In the genomic region with DNA sequence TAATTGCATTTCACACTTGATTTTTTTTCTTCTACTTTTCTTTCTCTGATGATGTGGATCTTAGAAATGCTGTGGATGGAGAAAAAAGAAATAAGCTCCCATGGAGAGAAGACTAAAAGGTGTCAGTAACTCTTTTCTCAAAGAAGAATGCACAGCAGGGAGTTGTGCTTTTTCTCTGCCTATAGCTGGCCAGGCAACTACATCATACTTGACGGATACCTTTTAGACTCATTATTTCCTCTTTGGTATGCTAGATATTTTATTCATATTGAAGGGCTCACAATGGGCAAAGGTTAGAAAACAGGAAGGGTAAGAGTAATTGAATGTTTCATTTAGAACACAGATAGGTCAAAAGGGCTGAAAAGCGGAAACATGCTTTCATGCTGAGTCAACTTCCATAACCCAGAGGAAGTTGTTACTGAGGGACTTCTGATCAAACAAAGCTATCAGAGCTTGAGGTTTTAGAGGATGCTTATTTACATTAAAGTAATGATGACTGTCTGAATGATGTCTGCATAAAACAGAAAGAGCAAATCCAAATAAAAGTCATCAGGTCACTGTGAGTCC, we compare ENCODE assay signal across 16 cellular contexts.
DNase-seq lines count a peak whose midpoint lies in the region; ATAC-seq, FAIRE-seq and TF ChIP-seq lines count a peak whose summit lies in the region.
"Had no signal": no experiment of that assay in that cellular context is flagged by ENCODE, and none has a peak within 500 bp of the region (broad histone marks: within the 10 kb centered on the region; RNA-seq: fewer than 3 reads in every experiment).

No MANE protein-coding gene starts in this region.

- H3K27me3 Mint-ChIP-seq in osteocyte (ENCODE audit: unreplicated experiment): no peaks in the 10 kb centered on the region

- no peak overlapping the region for H3K4me3 ChIP-seq in epithelial cell of esophagus (ENCODE audit: low read length)
- H3K4me3 ChIP-seq: SK-N-MC, thoracic aorta had no signal

- H3K4me3 Mint-ChIP-seq in osteocyte (ENCODE audit: unreplicated experiment): no peak overlapping the region
- H3K4me3 Mint-ChIP-seq: immature natural killer cell, naive B cell had no signal

- peaks cover 18% of the 10 kb centered on the region for H3K9me3 Mint-ChIP-seq in osteocyte (ENCODE audit: unreplicated experiment)

- H3K27ac Mint-ChIP-seq in osteocyte (ENCODE audit: unreplicated experiment): peak overlapping the region; percentile 19
- H3K27ac Mint-ChIP-seq: immature natural killer cell, naive B cell had no signal

- peak; percentile 12 for DNase-seq in H54 (ENCODE audit: insufficient read length, low spot score)
- peak; percentile 55 for DNase-seq in RCC 7860 (ENCODE audit: low spot score)
- DNase-seq in epithelial cell of esophagus (ENCODE audit: low read depth): peak; percentile 26
- DNase-seq in osteocyte (ENCODE audit: extremely low spot score, unreplicated experiment): no peak
- DNase-seq in activated CD8-positive, alpha-beta memory T cell treated with anti-CD3 and anti-CD28 coated beads, Interleukin-2, amount 50 U/mL, for 48 hours: no peak
- DNase-seq in stimulated activated naive CD4-positive, alpha-beta T cell (lab: John Stamatoyannopoulos, UW): no peak
- no peak for DNase-seq in KG1 (lab: John Stamatoyannopoulos, UW)
- DNase-seq: activated CD4-positive, alpha-beta T cell treated with anti-CD3 and anti-CD28 coated beads for 1 hour; Caco-2; immature natural killer cell; naive B cell; NCI-H1105 treated with DMSO at 0.1 percent for 48 hours; small intestine had no signal

- H3K36me3 Mint-ChIP-seq in osteocyte (ENCODE audit: unreplicated experiment): peaks cover 4% of the 10 kb centered on the region
- H3K36me3 Mint-ChIP-seq: naive B cell had no signal

- no peak for TF ChIP-seq CTCF in epithelial cell of esophagus (IDR thresholded peaks at IDR 0.05; ENCODE audit: insufficient read depth, low read depth, low read length, missing control alignments)
- no peak for TF ChIP-seq CTCF in osteocyte (IDR thresholded peaks at IDR 0.05)

- TF ChIP-seq POLR2A in H54 (IDR thresholded peaks at IDR 0.05; ENCODE audit: low read depth, low read length): no peak

- FAIRE-seq in H54 (lab: Jason Lieb, UNC) (peak; percentile 94), RCC 7860 (lab: Jason Lieb, UNC) (no peak)
- FAIRE-seq: small intestine had no signal

- peaks cover 19% of the 10 kb centered on the region for H3K4me1 Mint-ChIP-seq in osteocyte (ENCODE audit: unreplicated experiment)
- H3K4me1 Mint-ChIP-seq: immature natural killer cell, naive B cell had no signal

- no peak for ATAC-seq in GM21447 (IDR thresholded peaks at IDR 0.05; ENCODE audit: unreplicated experiment)

Comparison
In these comparisons a context has a peak if more than half of its experiments do, and no peak if none do; other contexts are left out.
1. DNase-seq: peak in H54 (single experiment), RCC 7860 (single experiment) and epithelial cell of esophagus (single experiment); none in osteocyte (single experiment), activated CD8-positive, alpha-beta memory T cell treated with anti-CD3 and anti-CD28 coated beads, Interleukin-2, amount 50 U/mL, for 48 hours (single experiment), stimulated activated naive CD4-positive, alpha-beta T cell (0 of 6) and KG1 (single experiment).